In the genomic region with DNA sequence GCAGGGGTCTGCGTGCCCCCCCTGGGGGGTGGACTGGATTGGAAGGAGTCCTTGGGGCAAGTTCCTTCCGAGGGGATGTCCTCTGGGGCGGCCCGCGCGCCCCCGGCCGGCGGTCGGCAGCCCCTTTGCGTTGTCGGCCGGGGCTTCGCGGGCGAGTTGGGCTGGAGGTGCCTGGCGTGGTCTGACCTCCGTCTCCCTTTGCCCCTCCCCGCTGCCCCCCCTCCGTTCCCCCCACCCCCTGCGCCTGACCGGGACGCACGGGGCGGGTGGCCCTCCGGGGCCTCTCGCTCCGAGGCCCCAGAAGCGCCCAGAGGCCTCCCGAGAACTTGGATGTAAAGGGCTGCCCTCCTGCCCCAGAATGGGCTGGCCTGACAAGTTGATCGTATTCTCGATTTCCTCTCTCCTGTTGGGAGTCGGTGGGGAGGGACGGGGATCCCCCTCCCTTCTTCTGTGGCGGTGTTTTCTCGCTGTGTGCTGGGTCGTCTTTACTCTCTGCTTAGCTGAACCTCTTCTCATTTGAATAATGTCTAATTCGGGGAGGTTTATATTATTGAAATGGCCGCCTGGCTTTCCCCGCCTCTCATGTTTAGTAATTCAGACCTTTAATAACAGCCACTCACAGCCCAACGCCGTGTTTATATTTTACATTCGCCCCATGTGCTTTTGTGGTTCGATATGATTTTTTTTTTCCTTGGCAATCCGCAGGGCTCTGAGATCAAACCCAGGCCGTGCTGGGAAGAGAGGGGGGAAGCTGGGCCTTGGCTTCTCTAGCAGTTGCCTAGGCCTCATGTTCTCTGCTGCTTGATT, we compare ENCODE assay signal across 8 cellular contexts. TPM values are rescaled to one million over a fixed set of nuclear protein-coding genes. Genes with fewer than 3 reads are reported as not detected.
DNase-seq lines count a peak whose midpoint lies in the region; ATAC-seq and TF ChIP-seq lines count a peak whose summit lies in the region.

No MANE protein-coding gene starts in this region.

- CTCF ChIA-PET in HEK293T (lab: Yijun Ruan, JAX): interaction anchor here (0.6 to 0.9 kb wide), 2 partner anchors 88 to 155 kb away, joined by 3 read pairs; no protein-coding TSS in a partner anchor

- peak overlapping the region; percentile 84 for H3K4me3 Mint-ChIP-seq in progenitor cell of endocrine pancreas (ENCODE audit: low read depth)

- intact Hi-C loops in left cardiac atrium (cut with DNase I): loop anchor here in 1 of 2 donors (10.0 kb wide), 1 partner anchor 157 kb away; no protein-coding TSS in a partner anchor

- peak overlapping the region; percentile 86 for H3K9ac ChIP-seq in adipocyte (ENCODE audit: low read length)

- POLR2A ChIA-PET in HEK293T (lab: Yijun Ruan, JAX): interaction anchor here (0.7 to 2.2 kb wide), 5 partner anchors 36 to 346 kb away, joined by 3 to 31 read pairs (median 3); a partner anchor contains a TSS

- H3K27ac Mint-ChIP-seq in progenitor cell of endocrine pancreas: peak overlapping the region; percentile 99

- peaks cover 24% of the 10 kb centered on the region for H3K4me1 ChIP-seq in adipocyte (ENCODE audit: control insufficient read depth, insufficient read depth, low read length)

- H3K36me3 ChIP-seq in adipocyte (ENCODE audit: control insufficient read depth, insufficient read depth, low read length, severe bottlenecking): no peaks in the 10 kb centered on the region

- no peaks in the 10 kb centered on the region for H3K36me3 Mint-ChIP-seq in progenitor cell of endocrine pancreas (ENCODE audit: insufficient read depth)

- H3K9me3 Mint-ChIP-seq in progenitor cell of endocrine pancreas (ENCODE audit: low read depth): peaks cover under 1% of the 10 kb centered on the region

- DNase-seq in HEK293T (ENCODE audit: extremely low spot score): peak; percentile 31
- DNase-seq in NAMALWA (ENCODE audit: low spot score): peak; percentile 98
- DNase-seq in SW480 (ENCODE audit: low spot score): peak; percentile 89
- peak; percentile 82 for DNase-seq in adipocyte (ENCODE audit: low read depth)
- peak; percentile 56 for DNase-seq in left cardiac atrium
- DNase-seq in progenitor cell of endocrine pancreas (ENCODE audit: low spot score, unreplicated experiment): peak; percentile 47
- DNase-seq in ureter (ENCODE audit: low spot score): peak; percentile 71

- H3K27me3 ChIP-seq in adipocyte (replicated peaks; ENCODE audit: control insufficient read depth, insufficient read depth, low read length): no peaks in the 10 kb centered on the region

- ATAC-seq in left cardiac atrium: peak; percentile 28 to 40

- H3K27me3 Mint-ChIP-seq in progenitor cell of endocrine pancreas: no peaks in the 10 kb centered on the region

- H3K9me3 ChIP-seq in adipocyte (ENCODE audit: control insufficient read depth, low read length): no peaks in the 10 kb centered on the region

- peaks cover 25% of the 10 kb centered on the region for H3K4me1 Mint-ChIP-seq in progenitor cell of endocrine pancreas (ENCODE audit: low read depth)

- TF ChIP-seq CTCF in progenitor cell of endocrine pancreas (IDR thresholded peaks at IDR 0.05; ENCODE audit: unreplicated experiment): no peak

- H3K4me3 ChIP-seq in GM08714 (ENCODE audit: low read length): peak overlapping the region; percentile 94
- H3K4me3 ChIP-seq in adipocyte (ENCODE audit: low read length): peak overlapping the region; percentile 91

TF ChIP-seq in HEK293T, 16 proteins besides CTCF, POLR2A, EP300 and RAD21:
- peak; percentile 94 for TF ChIP-seq FOXK2 (IDR thresholded peaks at IDR 0.05)
- TF ChIP-seq ZNF384 (IDR thresholded peaks at IDR 0.05): peak; percentile 85
- TF ChIP-seq ELF4 (IDR thresholded peaks at IDR 0.05): no peak

RNA-seq across cellular contexts. Expression of a gene that starts 1.3 kb away (rescaled TPM):
- total RNA-seq in left cardiac atrium: 1 to 10 TPM; 7.6 to 9.5 TPM
- 36.1 and 39.2 TPM in 2 replicates for total RNA-seq in progenitor cell of endocrine pancreas
- total RNA-seq in ureter: 31.5 TPM

Comparison
In these comparisons a context has a peak if more than half of its experiments do, and no peak if none do; other contexts are left out.
1. Peak in every context shown above with its lines: DNase-seq, ATAC-seq and H3K4me3 ChIP-seq.
2. DNase-seq: peak in every context shown above with its lines; median percentile 98 in NAMALWA; 89 in SW480; 82 in adipocyte; 71 in ureter; 56 in left cardiac atrium; 47 in progenitor cell of endocrine pancreas; 31 in HEK293T.